8 cellular contexts compared by ENCODE assay signal in genomic region chr5:38441730-38442573, GRCh38.
DNase-seq lines count a peak whose midpoint lies in the region; ATAC-seq and TF ChIP-seq lines count a peak whose summit lies in the region.

No MANE protein-coding gene starts in this region.

- H3K27ac Mint-ChIP-seq in nephron: peak overlapping the region in 2 of 3 experiments; percentile 56 to 89

- intact Hi-C loops in PC-3 (cut with micrococcal nuclease) (loop anchor here (1.0 to 5.0 kb wide), 6 partner anchors 55 to 480 kb away; no protein-coding TSS in a partner anchor), esophagus squamous epithelium (cut with DNase I) (loop anchor here (5.0 to 10.0 kb wide), 2 partner anchors 113 to 365 kb away; partner anchors contain the start of gene LIFR)

- H3K27me3 Mint-ChIP-seq in nephron (ENCODE audit: low read depth): no peaks in the 10 kb centered on the region

- H3K4me1 ChIP-seq in PC-3 (ENCODE audit: insufficient read depth, low read length) (no peaks in the 10 kb centered on the region), esophagus squamous epithelium (no peaks in the 10 kb centered on the region)

- no peak overlapping the region for H2AFZ ChIP-seq in PC-3 (ENCODE audit: low read length)

- H3F3A ChIP-seq in PC-3 (ENCODE audit: low read length, unreplicated experiment): no peaks in the 10 kb centered on the region

- H3K4me3 Mint-ChIP-seq in nephron: no peak overlapping the region

- H3K9me3 ChIP-seq in PC-3 (ENCODE audit: low read length): no peaks in the 10 kb centered on the region
- no peaks in the 10 kb centered on the region for H3K9me3 ChIP-seq in esophagus squamous epithelium

- CTCF ChIA-PET in PC-3 (lab: Charles Lee): interaction anchor here (0.5 to 1.8 kb wide), 35 partner anchors 13 to 552 kb away, joined by 3 to 114 read pairs (median 5); partner anchors contain the start of gene LIFR

- DNase-seq in ELF-1 (ENCODE audit: low read depth, low spot score): peak; percentile 91
- peak; percentile 49 for DNase-seq in GOT3 (lab: John Stamatoyannopoulos, UW)
- peak; percentile 90 for DNase-seq in LHCN-M2 (ENCODE audit: low read depth)
- peak; percentile 98 for DNase-seq in PC-3
- peak; percentile 69 for DNase-seq in activated T-cell treated with anti-CD3 and anti-CD28 coated beads for 4 hours
- peak; percentile 7 for DNase-seq in esophagus squamous epithelium (lab: John Stamatoyannopoulos, UW)
- DNase-seq in stimulated activated naive CD4-positive, alpha-beta T cell treated with Interleukin-2 at 50 U/mL for 16 hours (lab: John Stamatoyannopoulos, UW): peak; percentile 65

- no peaks in the 10 kb centered on the region for H3K9me3 Mint-ChIP-seq in nephron

- no peaks in the 10 kb centered on the region for H3K9me2 ChIP-seq in PC-3 (replicated peaks; ENCODE audit: low read length)

- POLR2A ChIA-PET in PC-3 (lab: Charles Lee; ENCODE audit: unreplicated experiment): interaction anchor here (0.6 kb wide), 3 partner anchors 68 to 366 kb away, joined by 3 read pairs; no protein-coding TSS in a partner anchor

- H4K20me1 ChIP-seq in PC-3 (ENCODE audit: low read length): no peaks in the 10 kb centered on the region

- WGBS in esophagus squamous epithelium, 2 donors: 24 to 39% methylated on average over 4 to 7 of the region's 7 CpGs

- no peaks in the 10 kb centered on the region for H3K79me2 ChIP-seq in PC-3 (ENCODE audit: low read length)

- H3K36me3 Mint-ChIP-seq in nephron (ENCODE audit: low read depth): no peaks in the 10 kb centered on the region

- ATAC-seq in PC-3: peak; percentile 99

- no TSS peak for BruUV-seq in PC-3 (replicated peaks; lab: Mats Ljungman, UMichigan)

- H3K4me1 Mint-ChIP-seq in nephron: peaks cover 31% of the 10 kb centered on the region

- H3K36me3 ChIP-seq in PC-3 (ENCODE audit: low read depth, low read length) (no peaks in the 10 kb centered on the region), esophagus squamous epithelium (no peaks in the 10 kb centered on the region)

- no peaks in the 10 kb centered on the region for H3K27me3 ChIP-seq in PC-3 (ENCODE audit: low read length)
- peaks cover 0 to 22% (median 0%) of the 10 kb centered on the region in 4 donors for H3K27me3 ChIP-seq in esophagus squamous epithelium

- TF ChIP-seq POLR2A in esophagus squamous epithelium (IDR thresholded peaks at IDR 0.05): no peak

- H3K4me2 ChIP-seq in PC-3 (ENCODE audit: low read length): no peak overlapping the region

- H3K4me3 ChIP-seq in PC-3 (ENCODE audit: low read length) (no peak overlapping the region), esophagus squamous epithelium (no peak overlapping the region)

- TF ChIP-seq CTCF in PC-3 (conservative IDR thresholded peaks at IDR 0.05; ENCODE audit: low read depth, low read length): peak; percentile 99
- TF ChIP-seq CTCF in esophagus squamous epithelium (IDR thresholded peaks at IDR 0.05): peak; percentile 73 to 97 (median 92)
- TF ChIP-seq CTCF in nephron (IDR thresholded peaks at IDR 0.05; ENCODE audit: unreplicated experiment in 3 of 3): peak; percentile 95 to 97 (median 97)

- H3K27ac ChIP-seq in PC-3 (ENCODE audit: low read length): no peak overlapping the region
- no peak overlapping the region for H3K27ac ChIP-seq in esophagus squamous epithelium

- H3K9ac ChIP-seq in PC-3 (ENCODE audit: low read length): no peak overlapping the region

Comparison
In these comparisons a context has a peak if more than half of its experiments do, and no peak if none do; other contexts are left out.
1. DNase-seq: peak in every context shown above with its lines; median percentile 98 in PC-3; 91 in ELF-1; 90 in LHCN-M2; 69 in activated T-cell treated with anti-CD3 and anti-CD28 coated beads for 4 hours; 65 in stimulated activated naive CD4-positive, alpha-beta T cell treated with Interleukin-2 at 50 U/mL for 16 hours; 49 in GOT3; 7 in esophagus squamous epithelium.